Comparison of ENCODE assay signal across 14 cellular contexts in genomic region chr3:188157407-188157806, GRCh38. TPM values are rescaled to one million over a fixed set of nuclear protein-coding genes. Genes with fewer than 3 reads are reported as not detected.
DNase-seq lines count a peak whose midpoint lies in the region; ATAC-seq and TF ChIP-seq lines count a peak whose summit lies in the region.
"Had no signal": no experiment of that assay in that cellular context is flagged by ENCODE, and none has a peak within 500 bp of the region (broad histone marks: within the 10 kb centered on the region; RNA-seq: fewer than 3 reads in every experiment).

No MANE protein-coding gene starts in this region.

- no peak overlapping the region for H3K27ac ChIP-seq in CD8-positive, alpha-beta memory T cell (ENCODE audit: low read depth, low read length)
- peak overlapping the region; percentile 91 for H3K27ac ChIP-seq in psoas muscle

- no peak for ATAC-seq in activated CD4-positive, alpha-beta T cell treated with anti-CD3 and anti-CD28 coated beads for 36 hours
- ATAC-seq in effector memory CD8-positive, alpha-beta T cell (replicated peaks): no peak
- ATAC-seq in psoas muscle: no peak
- no peak for ATAC-seq in GM18873 (IDR thresholded peaks at IDR 0.05; ENCODE audit: low FRiP score, unreplicated experiment)
- no peak for ATAC-seq in GM19328 (IDR thresholded peaks at IDR 0.05; ENCODE audit: unreplicated experiment)

- H3K9me3 Mint-ChIP-seq in activated CD4-positive, alpha-beta T cell treated with anti-CD3 and anti-CD28 coated beads for 36 hours (ENCODE audit: low read depth): no peaks in the 10 kb centered on the region
- H3K9me3 Mint-ChIP-seq in CD8-positive, alpha-beta memory T cell: no peaks in the 10 kb centered on the region
- H3K9me3 Mint-ChIP-seq in effector memory CD8-positive, alpha-beta T cell: no peaks in the 10 kb centered on the region

- no peak for DNase-seq in activated CD4-positive, alpha-beta T cell treated with anti-CD3 and anti-CD28 coated beads for 36 hours
- DNase-seq in activated CD4-positive, alpha-beta T cell treated with anti-CD3 and anti-CD28 coated beads for 48 hours: no peak
- DNase-seq in CD8-positive, alpha-beta memory T cell: no peak
- no peak for DNase-seq in effector memory CD8-positive, alpha-beta T cell
- no peak for DNase-seq in psoas muscle
- DNase-seq in iPS-NIHi7 (ENCODE audit: extremely low spot score): no peak
- DNase-seq: adrenal gland, NCI-H1694, NCI-H748 treated with DMSO at 0.1 percent for 48 hours, RPMI8226, substantia nigra, T-helper 9 cell had no signal

- H3K36me3 ChIP-seq in CD8-positive, alpha-beta memory T cell (ENCODE audit: insufficient read depth, low read length): no peaks in the 10 kb centered on the region
- H3K36me3 ChIP-seq in psoas muscle (ENCODE audit: insufficient read depth in 1 of 2, low read depth in 1 of 2): no peaks in the 10 kb centered on the region
- H3K36me3 ChIP-seq: adrenal gland had no signal

- H3K4me1 Mint-ChIP-seq in activated CD4-positive, alpha-beta T cell treated with anti-CD3 and anti-CD28 coated beads for 36 hours: peaks cover 67% of the 10 kb centered on the region
- peaks cover 58 to 89% (median 75%) of the 10 kb centered on the region in 3 donors for H3K4me1 Mint-ChIP-seq in CD8-positive, alpha-beta memory T cell
- peaks cover 49 to 67% of the 10 kb centered on the region in 2 donors for H3K4me1 Mint-ChIP-seq in effector memory CD8-positive, alpha-beta T cell (ENCODE audit: low read depth in 2 of 2)

- H3K27me3 ChIP-seq in CD8-positive, alpha-beta memory T cell (ENCODE audit: insufficient read depth, low read length, poor library complexity, severe bottlenecking): no peaks in the 10 kb centered on the region
- H3K27me3 ChIP-seq in psoas muscle (ENCODE audit: insufficient read depth in 3 of 3, low read length in 2 of 3): no peaks in the 10 kb centered on the region
- H3K27me3 ChIP-seq: adrenal gland had no signal

- WGBS in psoas muscle, 3 donors: 82 to 89% (median 84%) methylated on average over 6 of the region's 6 CpGs

- POLR2A ChIA-PET in activated CD4-positive, alpha-beta T cell treated with anti-CD3 and anti-CD28 coated beads for 36 hours (lab: Charles Lee): no interaction called here
- POLR2A ChIA-PET in CD8-positive, alpha-beta memory T cell (lab: Charles Lee): no interaction called here

- no peaks in the 10 kb centered on the region for H3K9me3 ChIP-seq in CD8-positive, alpha-beta memory T cell (ENCODE audit: low read length)
- H3K9me3 ChIP-seq in psoas muscle: no peaks in the 10 kb centered on the region
- H3K9me3 ChIP-seq: adrenal gland had no signal

- H3K4me3 Mint-ChIP-seq in activated CD4-positive, alpha-beta T cell treated with anti-CD3 and anti-CD28 coated beads for 36 hours: no peak overlapping the region
- H3K4me3 Mint-ChIP-seq in CD8-positive, alpha-beta memory T cell: peak overlapping the region in 2 of 7 donors; percentile 14 to 37
- H3K4me3 Mint-ChIP-seq in effector memory CD8-positive, alpha-beta T cell: no peak overlapping the region

- peaks cover 1% of the 10 kb centered on the region for H3K27me3 Mint-ChIP-seq in activated CD4-positive, alpha-beta T cell treated with anti-CD3 and anti-CD28 coated beads for 36 hours
- H3K27me3 Mint-ChIP-seq in CD8-positive, alpha-beta memory T cell: no peaks in the 10 kb centered on the region
- no peaks in the 10 kb centered on the region for H3K27me3 Mint-ChIP-seq in effector memory CD8-positive, alpha-beta T cell

- H3K36me3 Mint-ChIP-seq in activated CD4-positive, alpha-beta T cell treated with anti-CD3 and anti-CD28 coated beads for 36 hours (ENCODE audit: low read depth): peaks cover 23% of the 10 kb centered on the region
- H3K36me3 Mint-ChIP-seq in CD8-positive, alpha-beta memory T cell: peaks cover 0 to 6% (median 3%) of the 10 kb centered on the region in 3 donors
- H3K36me3 Mint-ChIP-seq in effector memory CD8-positive, alpha-beta T cell (ENCODE audit: insufficient read depth): peaks cover 20% of the 10 kb centered on the region

- CTCF ChIA-PET in activated CD4-positive, alpha-beta T cell treated with anti-CD3 and anti-CD28 coated beads for 36 hours (lab: Charles Lee): interaction anchor here (1.0 to 1.6 kb wide), 2 partner anchors 9 to 412 kb away, joined by 3 read pairs; partner anchors contain the start of gene BCL6
- CTCF ChIA-PET in CD8-positive, alpha-beta memory T cell (lab: Charles Lee): no interaction called here

- no peak overlapping the region for H3K4me3 ChIP-seq in CD8-positive, alpha-beta memory T cell (ENCODE audit: low read length)
- H3K4me3 ChIP-seq in psoas muscle: no peak overlapping the region
- H3K4me3 ChIP-seq: adrenal gland had no signal

- peak overlapping the region; percentile 39 for H3K27ac Mint-ChIP-seq in activated CD4-positive, alpha-beta T cell treated with anti-CD3 and anti-CD28 coated beads for 36 hours
- peak overlapping the region in 5 of 8 donors; percentile 5 to 71 (median 46) for H3K27ac Mint-ChIP-seq in CD8-positive, alpha-beta memory T cell
- H3K27ac Mint-ChIP-seq in effector memory CD8-positive, alpha-beta T cell: peak overlapping the region; percentile 8 to 19

- TF ChIP-seq CTCF in psoas muscle (IDR thresholded peaks at IDR 0.05): no peak

- peaks cover 25% of the 10 kb centered on the region for H3K4me1 ChIP-seq in CD8-positive, alpha-beta memory T cell (ENCODE audit: insufficient read depth, low read length)
- H3K4me1 ChIP-seq in psoas muscle: peaks cover 28% of the 10 kb centered on the region

- intact Hi-C loops in activated CD4-positive, alpha-beta T cell treated with anti-CD3 and anti-CD28 coated beads for 36 hours (cut with DNase I, micrococcal nuclease): loop anchor here in 1 of 2 experiments (2.0 to 10.0 kb wide), 3 partner anchors 97 to 797 kb away; no protein-coding TSS in a partner anchor
- intact Hi-C loops in psoas muscle (cut with DNase I): loop anchor here in 1 of 2 donors (2.0 to 10.0 kb wide), 5 partner anchors 107 to 797 kb away; no protein-coding TSS in a partner anchor

RNA-seq across cellular contexts. Expression of gene LPP, which starts 3.5 kb away (rescaled TPM):
- total RNA-seq in activated CD4-positive, alpha-beta T cell treated with anti-CD3 and anti-CD28 coated beads for 36 hours: 10 to 100 TPM; 34.7 to 40.6 TPM
- 10 to 100 TPM; 13.4 to 18.0 TPM for total RNA-seq in CD8-positive, alpha-beta memory T cell
- 23.5 TPM for polyA plus RNA-seq in CD8-positive, alpha-beta memory T cell
- 10 to 100 TPM; 42.8 to 80.3 (median 58.3) TPM for total RNA-seq in psoas muscle
- polyA plus RNA-seq in psoas muscle: 1 to 10 TPM; 2.6 to 8.7 (median 3.1) TPM
